ENCODE assay signal across 1 cellular context in genomic region chr14:64623576-64624165, GRCh38.
TF ChIP-seq lines count a peak whose summit lies in the region.

No MANE protein-coding gene starts in this region.

TF ChIP-seq in K562, 482 proteins besides CTCF, POLR2A, EP300 and RAD21 (continued from another document):
- no peak for TF ChIP-seq HBP1 (CRISPR knock-in tag; IDR thresholded peaks at IDR 0.05)
- TF ChIP-seq C11orf30 (IDR thresholded peaks at IDR 0.05; ENCODE audit: low read depth), result peak; percentile 42; the same call in 1 of the 2 replicates
TF ChIP-seq in K562: peak in this region for 4.
